In the genomic region with DNA sequence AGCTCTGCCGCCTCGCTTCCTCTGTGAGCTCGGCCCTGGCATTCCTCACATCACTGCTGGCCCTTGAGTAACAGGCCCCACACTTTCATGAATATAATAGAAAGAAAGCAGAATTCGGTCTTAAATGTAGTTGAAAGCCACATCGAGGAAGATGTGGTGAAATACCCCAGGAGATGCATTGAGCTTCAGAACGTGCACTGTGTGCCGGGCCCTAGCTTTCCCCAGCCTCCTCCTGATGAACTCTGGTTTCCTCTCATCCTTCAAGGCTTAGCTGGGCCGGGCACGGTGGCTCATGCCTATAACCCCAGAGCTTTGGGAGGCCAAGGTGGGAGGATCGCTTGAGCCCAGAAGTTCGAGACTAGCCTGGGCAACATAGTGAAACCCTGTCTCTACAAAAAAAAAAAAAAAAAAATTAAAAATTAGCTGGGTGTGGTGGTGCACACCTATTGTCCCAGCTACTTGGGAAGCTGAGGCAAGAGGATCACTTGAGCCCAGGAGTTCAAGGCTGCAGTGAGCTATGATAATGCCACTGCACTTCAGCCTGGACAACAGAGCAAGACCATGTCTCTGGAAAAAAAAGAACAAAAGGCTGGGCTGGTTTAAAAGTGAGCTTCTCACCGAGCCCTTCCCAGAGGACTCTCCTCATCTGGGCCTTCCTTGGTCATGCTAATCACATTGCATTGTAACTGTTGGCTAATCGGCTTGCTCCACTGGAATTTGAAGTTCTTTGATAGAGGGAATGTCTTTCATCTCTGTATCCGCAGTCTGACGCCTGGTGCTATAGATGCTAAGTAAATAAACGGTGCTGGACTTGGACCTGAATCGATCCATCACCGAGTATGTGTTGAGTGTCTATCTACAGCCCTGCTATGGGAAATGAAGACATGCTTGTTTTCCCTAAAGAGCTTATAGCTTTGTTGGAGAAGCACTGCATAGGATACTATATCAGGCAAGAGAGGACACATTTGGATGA, we compare ENCODE assay signal across 1 cellular context.
TF ChIP-seq lines count a peak whose summit lies in the region.

No MANE protein-coding gene starts in this region.

TF ChIP-seq in HepG2, 621 proteins besides CTCF, POLR2A, EP300 and RAD21 (continued from another document and continues in another):
- TF ChIP-seq AFF4 (CRISPR knock-in tag; IDR thresholded peaks at IDR 0.05) (peak; percentile 94), PRMT3 (CRISPR knock-in tag; IDR thresholded peaks at IDR 0.05; ENCODE audit: borderline replicate concordance, low read depth) (no peak), ZBTB33 (CRISPR knock-in tag; IDR thresholded peaks at IDR 0.05) (peak; percentile 91), STAG1 (CRISPR knock-in tag; IDR thresholded peaks at IDR 0.05) (peak; percentile 57), FOXJ3 (CRISPR knock-in tag; IDR thresholded peaks at IDR 0.05; ENCODE audit: borderline replicate concordance) (peak; percentile 100), ZNF251 (CRISPR knock-in tag; IDR thresholded peaks at IDR 0.05) (0 out of 2 replicates have a peak, but pooled peaks have one; percentile 41), ZFP82 (CRISPR knock-in tag; IDR thresholded peaks at IDR 0.05; ENCODE audit: borderline replicate concordance) (peak; percentile 89), ZNF569 (CRISPR knock-in tag; IDR thresholded peaks at IDR 0.05; ENCODE audit: borderline replicate concordance) (no peak), SP1 (IDR thresholded peaks at IDR 0.05) (no peak), SP1 (CRISPR knock-in tag; IDR thresholded peaks at IDR 0.05) (peak; percentile 60; the same call in 1 of the 2 replicates), ZNF513 (CRISPR knock-in tag; conservative IDR thresholded peaks at IDR 0.05) (0 out of 2 replicates have a peak, but pooled peaks have one; percentile 14), ELF1 (CRISPR knock-in tag; IDR thresholded peaks at IDR 0.05) (peak; percentile 77), KLF6 (CRISPR knock-in tag; IDR thresholded peaks at IDR 0.05) (peak; percentile 96), RBM22 (optimal IDR thresholded peaks at IDR 0.05; ENCODE audit: low read length) (no peak), PRDM15 (CRISPR knock-in tag; IDR thresholded peaks at IDR 0.05) (no peak; the same call in 1 of the 2 replicates), PRPF4 (IDR thresholded peaks at IDR 0.05; ENCODE audit: low read depth, low read length, poor library complexity, severe bottlenecking) (no peak), ZNF207 (IDR thresholded peaks at IDR 0.05; ENCODE audit: borderline replicate concordance) (no peak), SKIL (CRISPR knock-in tag; IDR thresholded peaks at IDR 0.05; ENCODE audit: borderline replicate concordance) (peak; percentile 99)
- TF ChIP-seq, protein P1, sequence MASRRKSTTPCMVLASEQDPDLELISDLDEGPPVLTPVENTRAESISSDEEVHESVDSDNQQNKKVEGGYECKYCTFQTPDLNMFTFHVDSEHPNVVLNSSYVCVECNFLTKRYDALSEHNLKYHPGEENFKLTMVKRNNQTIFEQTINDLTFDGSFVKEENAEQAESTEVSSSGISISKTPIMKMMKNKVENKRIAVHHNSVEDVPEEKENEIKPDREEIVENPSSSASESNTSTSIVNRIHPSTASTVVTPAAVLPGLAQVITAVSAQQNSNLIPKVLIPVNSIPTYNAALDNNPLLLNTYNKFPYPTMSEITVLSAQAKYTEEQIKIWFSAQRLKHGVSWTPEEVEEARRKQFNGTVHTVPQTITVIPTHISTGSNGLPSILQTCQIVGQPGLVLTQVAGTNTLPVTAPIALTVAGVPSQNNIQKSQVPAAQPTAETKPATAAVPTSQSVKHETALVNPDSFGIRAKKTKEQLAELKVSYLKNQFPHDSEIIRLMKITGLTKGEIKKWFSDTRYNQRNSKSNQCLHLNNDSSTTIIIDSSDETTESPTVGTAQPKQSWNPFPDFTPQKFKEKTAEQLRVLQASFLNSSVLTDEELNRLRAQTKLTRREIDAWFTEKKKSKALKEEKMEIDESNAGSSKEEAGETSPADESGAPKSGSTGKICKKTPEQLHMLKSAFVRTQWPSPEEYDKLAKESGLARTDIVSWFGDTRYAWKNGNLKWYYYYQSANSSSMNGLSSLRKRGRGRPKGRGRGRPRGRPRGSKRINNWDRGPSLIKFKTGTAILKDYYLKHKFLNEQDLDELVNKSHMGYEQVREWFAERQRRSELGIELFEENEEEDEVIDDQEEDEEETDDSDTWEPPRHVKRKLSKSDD (CRISPR knock-in tag; IDR thresholded peaks at IDR 0.05; ENCODE audit: low read depth): peak; percentile 93; the same call in 1 of the 2 replicates
- TF ChIP-seq, protein P2, sequence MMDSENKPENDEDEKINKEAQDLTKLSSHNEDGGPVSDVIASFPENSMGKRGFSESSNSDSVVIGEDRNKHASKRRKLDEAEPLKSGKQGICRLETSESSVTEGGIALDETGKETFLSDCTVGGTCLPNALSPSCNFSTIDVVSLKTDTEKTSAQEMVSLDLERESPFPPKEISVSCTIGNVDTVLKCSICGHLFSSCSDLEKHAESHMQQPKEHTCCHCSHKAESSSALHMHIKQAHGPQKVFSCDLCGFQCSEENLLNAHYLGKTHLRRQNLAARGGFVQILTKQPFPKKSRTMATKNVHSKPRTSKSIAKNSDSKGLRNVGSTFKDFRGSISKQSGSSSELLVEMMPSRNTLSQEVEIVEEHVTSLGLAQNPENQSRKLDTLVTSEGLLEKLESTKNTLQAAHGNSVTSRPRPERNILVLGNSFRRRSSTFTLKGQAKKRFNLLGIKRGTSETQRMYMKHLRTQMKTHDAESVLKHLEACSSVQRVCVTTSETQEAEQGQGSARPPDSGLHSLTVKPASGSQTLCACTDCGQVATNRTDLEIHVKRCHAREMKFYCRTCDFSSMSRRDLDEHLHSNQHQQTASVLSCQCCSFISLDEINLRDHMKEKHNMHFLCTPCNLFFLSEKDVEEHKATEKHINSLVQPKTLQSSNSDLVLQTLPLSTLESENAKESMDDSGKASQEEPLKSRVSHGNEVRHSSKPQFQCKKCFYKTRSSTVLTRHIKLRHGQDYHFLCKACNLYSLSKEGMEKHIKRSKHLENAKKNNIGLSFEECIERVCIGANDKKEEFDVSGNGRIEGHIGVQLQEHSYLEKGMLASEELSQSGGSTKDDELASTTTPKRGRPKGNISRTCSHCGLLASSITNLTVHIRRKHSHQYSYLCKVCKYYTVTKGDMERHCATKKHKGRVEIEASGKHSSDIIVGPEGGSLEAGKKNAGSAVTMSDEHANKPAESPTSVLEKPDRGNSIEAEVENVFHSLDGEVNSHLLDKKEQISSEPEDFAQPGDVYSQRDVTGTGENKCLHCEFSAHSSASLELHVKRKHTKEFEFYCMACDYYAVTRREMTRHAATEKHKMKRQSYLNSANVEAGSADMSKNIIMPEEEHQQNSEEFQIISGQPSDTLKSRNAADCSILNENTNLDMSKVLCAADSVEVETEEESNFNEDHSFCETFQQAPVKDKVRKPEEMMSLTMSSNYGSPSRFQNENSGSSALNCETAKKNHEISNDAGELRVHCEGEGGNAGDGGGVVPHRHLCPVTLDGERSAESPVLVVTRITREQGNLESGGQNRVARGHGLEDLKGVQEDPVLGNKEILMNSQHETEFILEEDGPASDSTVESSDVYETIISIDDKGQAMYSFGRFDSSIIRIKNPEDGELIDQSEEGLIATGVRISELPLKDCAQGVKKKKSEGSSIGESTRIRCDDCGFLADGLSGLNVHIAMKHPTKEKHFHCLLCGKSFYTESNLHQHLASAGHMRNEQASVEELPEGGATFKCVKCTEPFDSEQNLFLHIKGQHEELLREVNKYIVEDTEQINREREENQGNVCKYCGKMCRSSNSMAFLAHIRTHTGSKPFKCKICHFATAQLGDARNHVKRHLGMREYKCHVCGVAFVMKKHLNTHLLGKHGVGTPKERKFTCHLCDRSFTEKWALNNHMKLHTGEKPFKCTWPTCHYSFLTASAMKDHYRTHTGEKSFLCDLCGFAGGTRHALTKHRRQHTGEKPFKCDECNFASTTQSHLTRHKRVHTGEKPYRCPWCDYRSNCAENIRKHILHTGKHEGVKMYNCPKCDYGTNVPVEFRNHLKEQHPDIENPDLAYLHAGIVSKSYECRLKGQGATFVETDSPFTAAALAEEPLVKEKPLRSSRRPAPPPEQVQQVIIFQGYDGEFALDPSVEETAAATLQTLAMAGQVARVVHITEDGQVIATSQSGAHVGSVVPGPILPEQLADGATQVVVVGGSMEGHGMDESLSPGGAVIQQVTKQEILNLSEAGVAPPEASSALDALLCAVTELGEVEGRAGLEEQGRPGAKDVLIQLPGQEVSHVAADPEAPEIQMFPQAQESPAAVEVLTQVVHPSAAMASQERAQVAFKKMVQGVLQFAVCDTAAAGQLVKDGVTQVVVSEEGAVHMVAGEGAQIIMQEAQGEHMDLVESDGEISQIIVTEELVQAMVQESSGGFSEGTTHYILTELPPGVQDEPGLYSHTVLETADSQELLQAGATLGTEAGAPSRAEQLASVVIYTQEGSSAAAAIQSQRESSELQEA (CRISPR knock-in tag; IDR thresholded peaks at IDR 0.05; ENCODE audit: not compliant biosample characterization): no peak
